In genomic region chrX:57595381-57595811, GRCh38 we compare ENCODE assay signal across 8 cellular contexts. TPM values are rescaled to one million over a fixed set of nuclear protein-coding genes. Genes with fewer than 3 reads are reported as not detected.
A peak's percentile ranks its signal among the peaks of the same experiment; 100 is the strongest.
DNase-seq lines count a peak whose midpoint lies in the region; ATAC-seq and TF ChIP-seq lines count a peak whose summit lies in the region.

No MANE protein-coding gene starts in this region.

- H3K4me1 ChIP-seq in CD8-positive, alpha-beta T cell (ENCODE audit: insufficient read depth, low read length), result peaks cover 20% of the 10 kb centered on the region
- H3K4me1 ChIP-seq in aorta (ENCODE audit: control insufficient read depth in 1 of 2, insufficient read depth in 2 of 2, low read length in 2 of 2), result no peaks in the 10 kb centered on the region

- no peaks in the 10 kb centered on the region for H3K27me3 ChIP-seq in CD8-positive, alpha-beta T cell (ENCODE audit: insufficient read depth, low read length)
- no peaks in the 10 kb centered on the region for H3K27me3 ChIP-seq in aorta (ENCODE audit: control insufficient read depth in 1 of 2, insufficient read depth in 2 of 2, low read length in 1 of 2)

- H3K4me3 ChIP-seq in CD8-positive, alpha-beta T cell (ENCODE audit: low read depth, low read length), result no peak overlapping the region
- H3K4me3 ChIP-seq in NB4 (ENCODE audit: low read depth, low read length) (peak overlapping the region; percentile 34), choroid plexus epithelial cell (ENCODE audit: low read depth, low read length) (peak overlapping the region; percentile 3), aorta (ENCODE audit: low read length in 2 of 2) (no peak overlapping the region)

- WGBS in aorta, 2 donors, result 35 to 63% methylated on average over 1 of the region's 1 CpG

- peaks cover 42% of the 10 kb centered on the region for H3K4me1 Mint-ChIP-seq in CD8-positive, alpha-beta T cell (ENCODE audit: low read depth)
- peaks cover 23% of the 10 kb centered on the region for H3K4me1 Mint-ChIP-seq in nephron

- POLR2A ChIA-PET in CD8-positive, alpha-beta T cell (lab: Charles Lee), result no interaction called here

- no peak overlapping the region for H3K27ac ChIP-seq in CD8-positive, alpha-beta T cell (ENCODE audit: low read depth, low read length)
- H3K27ac ChIP-seq in aorta (ENCODE audit: low read depth in 1 of 2, low read length in 2 of 2), result no peak overlapping the region

- H3K27ac Mint-ChIP-seq in CD8-positive, alpha-beta T cell, result peak overlapping the region; percentile 49
- H3K27ac Mint-ChIP-seq in nephron, result peak overlapping the region in 2 of 3 experiments; percentile 6 to 37

- H3K27me3 Mint-ChIP-seq in CD8-positive, alpha-beta T cell (ENCODE audit: low read depth), result no peaks in the 10 kb centered on the region
- H3K27me3 Mint-ChIP-seq in nephron (ENCODE audit: low read depth), result no peaks in the 10 kb centered on the region

- DNase-seq in CD8-positive, alpha-beta T cell, result no peak
- DNase-seq in NB4 (ENCODE audit: low read depth) (no peak), choroid plexus epithelial cell (ENCODE audit: low read depth) (peak; percentile 80), aorta (no peak), NCI-H526 (lab: John Stamatoyannopoulos, UW) (no peak), middle frontal gyrus (ENCODE audit: extremely low spot score, low spot score) (no peak)

- no peak for TF ChIP-seq POLR2A in NB4 (IDR thresholded peaks at IDR 0.05; ENCODE audit: extremely low read depth, insufficient read length)

- peak overlapping the region; percentile 73 for H3K4me3 Mint-ChIP-seq in CD8-positive, alpha-beta T cell
- H3K4me3 Mint-ChIP-seq in nephron, result peak overlapping the region; percentile 43 to 83 (median 59)

- peaks cover 9% of the 10 kb centered on the region for H3K9me3 Mint-ChIP-seq in CD8-positive, alpha-beta T cell
- peaks cover 3% of the 10 kb centered on the region for H3K9me3 Mint-ChIP-seq in nephron

- intact Hi-C loops in CD8-positive, alpha-beta T cell (cut with DNase I, micrococcal nuclease), result loop anchor here in 1 of 2 experiments (10.0 kb wide), 4 partner anchors 311 to 1881 kb away; partner anchors contain the start of genes FAAH2, RRAGB and UBQLN2
- intact Hi-C loops in aorta (cut with DNase I), result loop anchor here in 1 of 2 donors (10.0 kb wide), 1 partner anchor 309 kb away; no protein-coding TSS in a partner anchor

- no peak for ATAC-seq in CD8-positive, alpha-beta T cell
- ATAC-seq in aorta (ENCODE audit: low FRiP score), result no peak
- ATAC-seq in HG03439 (IDR thresholded peaks at IDR 0.05; ENCODE audit: unreplicated experiment), result no peak

- peaks cover 33% of the 10 kb centered on the region for H3K36me3 Mint-ChIP-seq in CD8-positive, alpha-beta T cell
- H3K36me3 Mint-ChIP-seq in nephron (ENCODE audit: low read depth), result peaks cover 23% of the 10 kb centered on the region

- TF ChIP-seq CTCF in CD8-positive, alpha-beta T cell (IDR thresholded peaks at IDR 0.05), result no peak
- TF ChIP-seq CTCF in NB4 (IDR thresholded peaks at IDR 0.05; ENCODE audit: low read depth, low read length) (no peak), choroid plexus epithelial cell (conservative IDR thresholded peaks at IDR 0.05; ENCODE audit: low read depth, low read length) (no peak), nephron (IDR thresholded peaks at IDR 0.05; ENCODE audit: unreplicated experiment in 3 of 3) (no peak)

- no peaks in the 10 kb centered on the region for H3K36me3 ChIP-seq in CD8-positive, alpha-beta T cell (ENCODE audit: insufficient read depth, low read length)
- no peaks in the 10 kb centered on the region for H3K36me3 ChIP-seq in aorta (ENCODE audit: control insufficient read depth in 1 of 2, insufficient read depth in 2 of 2, low read length in 1 of 2)

- H3K9me3 ChIP-seq in CD8-positive, alpha-beta T cell (ENCODE audit: low read length), result peaks cover 3% of the 10 kb centered on the region
- H3K9me3 ChIP-seq in aorta (ENCODE audit: control insufficient read depth, low read length), result no peaks in the 10 kb centered on the region

- CTCF ChIA-PET in CD8-positive, alpha-beta T cell (lab: Charles Lee), result no interaction called here

RNA-seq across cellular contexts. Expression of gene ZXDB, which starts 3.6 kb away (rescaled TPM):
- 10 to 100 TPM; 27.7 to 30.2 TPM for total RNA-seq in CD8-positive, alpha-beta T cell
- total RNA-seq in aorta, result 1 to 10 TPM; 8.3 to 8.6 TPM
- polyA plus RNA-seq in aorta, result 1 to 10 TPM; 1.9 to 4.5 TPM

Comparison
In these comparisons a context has a peak if more than half of its experiments do, and no peak if none do; other contexts are left out.
1. H3K4me3 ChIP-seq: peak in NB4 (single experiment) and choroid plexus epithelial cell (single experiment); none in CD8-positive, alpha-beta T cell (single experiment) and aorta (0 of 2).